ENCODE assay signal across 33 cellular contexts in genomic region chr20:8809107-8809953, GRCh38.
DNase-seq lines count a peak whose midpoint lies in the region; ATAC-seq, FAIRE-seq and TF ChIP-seq lines count a peak whose summit lies in the region.
"Had no signal": no experiment of that assay in that cellular context is flagged by ENCODE, and none has a peak within 500 bp of the region (broad histone marks: within the 10 kb centered on the region; RNA-seq: fewer than 3 reads in every experiment).

No MANE protein-coding gene starts in this region.

- H3K4me2 ChIP-seq in GM23338 (peak overlapping the region; percentile 1; the same call in 1 of the 2 replicates), HepG2 (ENCODE audit: low read depth, low read length) (peak overlapping the region; percentile 59), parathyroid adenoma (ENCODE audit: low read length) (no peak overlapping the region)

- peak overlapping the region; percentile 14; the same call in 1 of the 2 replicates for H3K9ac ChIP-seq in HepG2 (ENCODE audit: insufficient read depth, low read depth, low read length)
- H3K9ac ChIP-seq in parathyroid adenoma = no peak overlapping the region
- H3K9ac ChIP-seq: KMS-11 had no signal

- H3K4me3 Mint-ChIP-seq in GM23338 = no peak overlapping the region
- no peak overlapping the region for H3K4me3 Mint-ChIP-seq in CD4-positive, alpha-beta memory T cell
- H3K4me3 Mint-ChIP-seq: activated T-cell treated with anti-CD3 and anti-CD28 coated beads, Interleukin-2, amount 50 U/mL, for 4 hours; CD4-positive, alpha-beta T cell; stimulated activated effector memory CD8-positive, alpha-beta T cell treated with anti-CD3 and anti-CD28 coated beads, Interleukin-12 subunit alpha, Interleukin-12 subunit beta, amount 100 ng/mL, for 72 hours had no signal

- ATAC-seq in GM23338 (no peak), body of pancreas (peak; percentile 78), HepG2 (peak; percentile 98)
- ATAC-seq: activated T-cell treated with anti-CD3 and anti-CD28 coated beads, Interleukin-2, amount 50 U/mL, for 4 hours; PC-3; stimulated activated effector memory CD8-positive, alpha-beta T cell treated with anti-CD3 and anti-CD28 coated beads, Interleukin-12 subunit alpha, Interleukin-12 subunit beta, amount 100 ng/mL, for 72 hours had no signal

- WGBS in body of pancreas, 2 donors = 17 to 35% methylated on average over 14 of the region's 14 CpGs
- WGBS in HepG2 (ENCODE audit: low lambda C conversion rate) = 31% methylated on average over 14 of the region's 14 CpGs

- peaks cover 70% of the 10 kb centered on the region for H3K4me1 Mint-ChIP-seq in GM23338
- H3K4me1 Mint-ChIP-seq in CD4-positive, alpha-beta memory T cell = peaks cover 0 to 2% (median 0%) of the 10 kb centered on the region in 4 donors

- no peaks in the 10 kb centered on the region for H3F3A ChIP-seq in GM23338 (replicated peaks; ENCODE audit: low read depth)

- H3K9me3 Mint-ChIP-seq in GM23338 = peaks cover 11% of the 10 kb centered on the region
- peaks cover 0 to 2% (median 0%) of the 10 kb centered on the region in 8 donors for H3K9me3 Mint-ChIP-seq in CD4-positive, alpha-beta memory T cell
- H3K9me3 Mint-ChIP-seq: activated T-cell treated with anti-CD3 and anti-CD28 coated beads, Interleukin-2, amount 50 U/mL, for 4 hours; CD4-positive, alpha-beta T cell; stimulated activated effector memory CD8-positive, alpha-beta T cell treated with anti-CD3 and anti-CD28 coated beads, Interleukin-12 subunit alpha, Interleukin-12 subunit beta, amount 100 ng/mL, for 72 hours had no signal

- DNase-seq in GM23338 (ENCODE audit: low spot score) (peak; percentile 5), body of pancreas (peak in 3 of 4 donors; percentile 23 to 48 (median 45)), HepG2 (ENCODE audit: low spot score) (peak; percentile 95), cardiac septum (ENCODE audit: low spot score) (no peak), D721Med (ENCODE audit: insufficient read length, low spot score) (no peak), foreskin melanocyte (no peak)
- DNase-seq in CD4-positive, alpha-beta memory T cell = no peak
- DNase-seq: activated CD4-positive, CD25-positive, alpha-beta regulatory T cell; activated gamma-delta T cell; activated T-cell treated with anti-CD3 and anti-CD28 coated beads, Interleukin-2, amount 50 U/mL, for 4 hours; AML-193; CD4-positive, alpha-beta T cell; central memory CD4-positive, alpha-beta T cell; cortex of kidney; DMS79; effector memory CD4-positive, alpha-beta T cell; GDM1; GOT3; MG63; NCI-H1930; NCI-H226; NCI-H526 treated with DMSO at 0.1 percent for 48 hours; NK-92 treated with Interleukin-12 subunit alpha and Interleukin-12 subunit beta, amount 100 ng/mL, for 24 hours; PC-3; stimulated activated CD4-positive, alpha-beta T cell treated with anti-CD3 and anti-CD28 coated beads, Interleukin-15, amount 100 ng/mL, for 24 hours; trophoblast cell had no signal

- H3K9me2 ChIP-seq in GM23338 (ENCODE audit: insufficient read depth) = no peaks in the 10 kb centered on the region

- H3K4me3 ChIP-seq in GM23338 = no peak overlapping the region
- no peak overlapping the region for H3K4me3 ChIP-seq in body of pancreas
- peak overlapping the region in 2 of 3 experiments; percentile 9 to 34; a peak in 1 of 6 replicates for H3K4me3 ChIP-seq in HepG2 (replicated peaks in 1 of 3; ENCODE audit: insufficient read depth in 1 of 3, low read depth in 2 of 3, low read length in 3 of 3)
- no peak overlapping the region for H3K4me3 ChIP-seq in parathyroid adenoma (ENCODE audit: low read depth, low read length)
- H3K4me3 ChIP-seq in CD4-positive, alpha-beta memory T cell (ENCODE audit: low read length in 2 of 2) = no peak overlapping the region
- H3K4me3 ChIP-seq: lung, MG63, prostate gland, SK-N-MC had no signal

- H3K27me3 Mint-ChIP-seq in GM23338 (ENCODE audit: insufficient read depth, low read depth, poor library complexity) = peaks cover 8% of the 10 kb centered on the region
- no peaks in the 10 kb centered on the region for H3K27me3 Mint-ChIP-seq in CD4-positive, alpha-beta memory T cell
- H3K27me3 Mint-ChIP-seq: CD4-positive, alpha-beta T cell had no signal

- H3K79me2 ChIP-seq in GM23338 (replicated peaks; ENCODE audit: insufficient read depth) = no peaks in the 10 kb centered on the region
- H3K79me2 ChIP-seq in HepG2 (ENCODE audit: insufficient read depth, low read length) = no peaks in the 10 kb centered on the region
- no peaks in the 10 kb centered on the region for H3K79me2 ChIP-seq in parathyroid adenoma

- intact Hi-C loops in body of pancreas (cut with DNase I) (no loop called here), HepG2 (cut with micrococcal nuclease; ENCODE audit: unreplicated experiment) (loop anchor here (1.0 kb wide), 2 partner anchors 19 to 44 kb away; no protein-coding TSS in a partner anchor), cardiac septum (cut with DNase I) (no loop called here)
- intact Hi-C loops in CD4-positive, alpha-beta memory T cell (cut with micrococcal nuclease) = no loop called here

- H3K36me3 ChIP-seq in GM23338 (ENCODE audit: insufficient read depth) (no peaks in the 10 kb centered on the region), body of pancreas (replicated peaks in 1 of 2; ENCODE audit: insufficient read depth in 1 of 2, low read depth in 2 of 2) (no peaks in the 10 kb centered on the region), HepG2 (replicated peaks in 1 of 2; ENCODE audit: control insufficient read depth in 1 of 2, insufficient read depth in 2 of 2, low read length in 2 of 2) (no peaks in the 10 kb centered on the region; a peak in 2 of 5 replicates), parathyroid adenoma (ENCODE audit: control insufficient read depth, insufficient read depth, low read length) (no peaks in the 10 kb centered on the region)
- H3K36me3 ChIP-seq in CD4-positive, alpha-beta memory T cell (ENCODE audit: insufficient read depth, low read length) = no peaks in the 10 kb centered on the region
- H3K36me3 ChIP-seq: MG63, prostate gland had no signal

- FAIRE-seq in HepG2 (lab: Jason Lieb, UNC) (peak; percentile 71), D721Med (lab: Jason Lieb, UNC) (no peak)

- TF ChIP-seq EP300 in HepG2 (IDR thresholded peaks at IDR 0.05; ENCODE audit: low read depth in 2 of 2, low read length in 2 of 2) (peak; percentile 70 to 90; a peak in 3 of 4 replicates), HepG2 (CRISPR knock-in tag; IDR thresholded peaks at IDR 0.05; ENCODE audit: borderline replicate concordance) (no peak; the same call in 1 of the 2 replicates)

- H3K27ac ChIP-seq in GM23338 (ENCODE audit: low read depth) (no peak overlapping the region), body of pancreas (peak overlapping the region; percentile 28 to 73 (median 62)), HepG2 (ENCODE audit: extremely low read length, insufficient read depth, low read length) (peak overlapping the region; percentile 74), parathyroid adenoma (no peak overlapping the region)
- H3K27ac ChIP-seq in CD4-positive, alpha-beta memory T cell (ENCODE audit: low read depth, low read length) = no peak overlapping the region
- H3K27ac ChIP-seq: epithelial cell of prostate, KMS-11, prostate gland, SK-N-MC had no signal

- peaks cover 65% of the 10 kb centered on the region for H3K4me1 ChIP-seq in GM23338 (ENCODE audit: insufficient read depth)
- peaks cover 24% of the 10 kb centered on the region for H3K4me1 ChIP-seq in body of pancreas
- H3K4me1 ChIP-seq in HepG2 (ENCODE audit: insufficient read depth, low read length) = peaks cover 59% of the 10 kb centered on the region
- H3K4me1 ChIP-seq in parathyroid adenoma = peaks cover 3% of the 10 kb centered on the region
- H3K4me1 ChIP-seq in CD4-positive, alpha-beta memory T cell (ENCODE audit: insufficient read depth, low read length) = no peaks in the 10 kb centered on the region
- H3K4me1 ChIP-seq: prostate gland had no signal

- POLR2A ChIA-PET in HepG2 (lab: Yijun Ruan, JAX) = interaction anchor here (1.7 kb wide), 1 partner anchor 28 kb away, joined by 3 read pairs; no protein-coding TSS in a partner anchor
- POLR2A ChIA-PET in CD4-positive, alpha-beta memory T cell (lab: Charles Lee; ENCODE audit: partially characterized antibody) = no interaction called here

- H3K27me3 ChIP-seq in GM23338 (ENCODE audit: insufficient read depth) = no peaks in the 10 kb centered on the region
- H3K27me3 ChIP-seq in body of pancreas = no peaks in the 10 kb centered on the region
- H3K27me3 ChIP-seq in HepG2 (ENCODE audit: control insufficient read depth in 1 of 2, insufficient read depth in 2 of 2, low read length in 2 of 2) = no peaks in the 10 kb centered on the region
- H3K27me3 ChIP-seq in parathyroid adenoma (ENCODE audit: control insufficient read depth, insufficient read depth, low read length) = no peaks in the 10 kb centered on the region
- no peaks in the 10 kb centered on the region for H3K27me3 ChIP-seq in CD4-positive, alpha-beta memory T cell (ENCODE audit: insufficient read depth, low read length)
- H3K27me3 ChIP-seq: MG63 had no signal

- TF ChIP-seq CTCF in GM23338 (conservative IDR thresholded peaks at IDR 0.05; ENCODE audit: low read depth in 2 of 2) (no peak), body of pancreas (IDR thresholded peaks at IDR 0.05) (no peak), HepG2 (CRISPR knock-in tag; IDR thresholded peaks at IDR 0.05) (no peak), parathyroid adenoma (IDR thresholded peaks at IDR 0.05) (no peak), D721Med (IDR thresholded peaks at IDR 0.05; ENCODE audit: insufficient read depth, missing control alignments) (no peak)

- H3K9me3 ChIP-seq in body of pancreas (no peaks in the 10 kb centered on the region), HepG2 (ENCODE audit: low read length) (no peaks in the 10 kb centered on the region), parathyroid adenoma (ENCODE audit: control insufficient read depth, low read length) (no peaks in the 10 kb centered on the region)
- H3K9me3 ChIP-seq in CD4-positive, alpha-beta memory T cell (ENCODE audit: control insufficient read depth in 1 of 2, low read length in 2 of 2) = no peaks in the 10 kb centered on the region
- H3K9me3 ChIP-seq: MG63, prostate gland had no signal

- TF ChIP-seq RAD21 in HepG2 (CRISPR knock-in tag; IDR thresholded peaks at IDR 0.05) = no peak

- H4K20me1 ChIP-seq in GM23338 (replicated peaks; ENCODE audit: insufficient read depth) = no peaks in the 10 kb centered on the region
- no peaks in the 10 kb centered on the region for H4K20me1 ChIP-seq in HepG2 (ENCODE audit: insufficient read depth, low read length)

- BruUV-seq in HepG2 (replicated peaks; lab: Mats Ljungman, UMichigan) = no TSS peak

- H2AFZ ChIP-seq in GM23338 (no peak overlapping the region), HepG2 (ENCODE audit: low read length) (no peak overlapping the region), parathyroid adenoma (peak overlapping the region; percentile 19)

- H3K36me3 Mint-ChIP-seq in GM23338 (ENCODE audit: low read depth) = peaks cover 11% of the 10 kb centered on the region; the same call in 2 of the 3 replicates
- H3K36me3 Mint-ChIP-seq in CD4-positive, alpha-beta memory T cell = peaks cover 0 to 17% of the 10 kb centered on the region in 2 donors
- H3K36me3 Mint-ChIP-seq: stimulated activated effector memory CD8-positive, alpha-beta T cell treated with anti-CD3 and anti-CD28 coated beads, Interleukin-12 subunit alpha, Interleukin-12 subunit beta, amount 100 ng/mL, for 72 hours had no signal

- CTCF ChIA-PET in HepG2 (lab: Yijun Ruan, JAX; ENCODE audit: low intra/inter-chr PET ratio, low total read pairs) = no interaction called here
- CTCF ChIA-PET in CD4-positive, alpha-beta memory T cell (lab: Charles Lee; ENCODE audit: partially characterized antibody) = no interaction called here

- H3K27ac Mint-ChIP-seq in GM23338 = peak overlapping the region; percentile 64; the same call in 1 of the 2 replicates
- no peak overlapping the region for H3K27ac Mint-ChIP-seq in CD4-positive, alpha-beta memory T cell
- H3K27ac Mint-ChIP-seq: CD4-positive, alpha-beta T cell; stimulated activated effector memory CD8-positive, alpha-beta T cell treated with anti-CD3 and anti-CD28 coated beads, Interleukin-12 subunit alpha, Interleukin-12 subunit beta, amount 100 ng/mL, for 72 hours had no signal

- TF ChIP-seq POLR2A in body of pancreas (IDR thresholded peaks at IDR 0.05) (no peak), HepG2 (IDR thresholded peaks at IDR 0.05; ENCODE audit: insufficient read depth in 1 of 2, low read depth in 2 of 2, low read length in 2 of 2) (no peak)

- in situ Hi-C loops in HepG2 (cut with HindIII; ENCODE audit: extremely low pct_ligation_motif_present, low pct_unique_long_range_greater_than_20kb) = no loop called here

Comparison
In these comparisons a context has a peak if more than half of its experiments do, and no peak if none do; other contexts are left out.
1. DNase-seq: peak in GM23338 (single experiment), body of pancreas (3 of 4) and HepG2 (single experiment); none in CD4-positive, alpha-beta memory T cell (0 of 5), cardiac septum (single experiment), D721Med (single experiment) and foreskin melanocyte (single experiment).
2. H3K27ac ChIP-seq: peak in body of pancreas (4 of 4) and HepG2 (single experiment); none in GM23338 (single experiment), parathyroid adenoma (single experiment) and CD4-positive, alpha-beta memory T cell (single experiment).
3. H3K4me3 ChIP-seq: peak in HepG2 (2 of 3); none in GM23338 (single experiment), body of pancreas (0 of 2), parathyroid adenoma (single experiment) and CD4-positive, alpha-beta memory T cell (0 of 2).